35 cellular contexts compared by ENCODE assay signal in genomic region chr1:230044729-230045128, GRCh38.
"Had no signal": no experiment of that assay in that cellular context is flagged by ENCODE, and none has a peak within 500 bp of the region (broad histone marks: within the 10 kb centered on the region; RNA-seq: fewer than 3 reads in every experiment).

No MANE protein-coding gene starts in this region.

- H3K9me3 Mint-ChIP-seq: activated CD4-positive, alpha-beta memory T cell treated with anti-CD3 and anti-CD28 coated beads for 36 hours; activated CD4-positive, alpha-beta T cell treated with anti-CD3 and anti-CD28 coated beads, Interleukin-2, amount 10 ng/mL, durations not matched to agents 24 days and 14 days; activated CD8-positive, alpha-beta T cell treated with anti-CD3 and anti-CD28 coated beads for 36 hours; activated naive CD4-positive, alpha-beta T cell treated with anti-CD3 and anti-CD28 coated beads, Interleukin-2, amount 10 ng/mL, durations not matched to agents 7 days and 5 days; activated naive CD4-positive, alpha-beta T cell treated with anti-CD3 and anti-CD28 coated beads, Interleukin-2, amount 50 U/mL, for 24 hours; activated naive CD8-positive, alpha-beta T cell treated with anti-CD3 and anti-CD28 coated beads, Interleukin-2, amount 10 ng/mL, durations not matched to agents 7 days and 5 days; activated naive CD8-positive, alpha-beta T cell treated with anti-CD3 and anti-CD28 coated beads, Interleukin-2, amount 50 U/mL, for 24 hours; activated T-cell treated with anti-CD3 and anti-CD28 coated beads, Interleukin-2, amount 50 U/mL, for 24 hours; activated T-helper 2 cell treated with anti-CD3 and anti-CD28 coated beads, Interferon-gamma antibody, Interleukin-2, Interleukin-4, amounts not matched to agents 10 μg/mL and 5 μg/mL and 100 μg/mL, durations not matched to agents 14 hours and 24 hours and 36 hours; central memory CD8-positive, alpha-beta T cell; T-helper 1 cell treated with Interleukin-12 subunit alpha and Interleukin-12 subunit beta and Interleukin-4 antibody, amounts not matched to agents 30 μg/mL and 1 μg/mL, for 36 hours; T-helper 2 cell treated with Interferon-gamma antibody and Interleukin-4, amounts not matched to agents 5 μg/mL and 100 μg/mL, for 36 hours had no signal

- H3K4me3 Mint-ChIP-seq: activated B cell treated with CpG ODN at 0.5 μM for 24 hours; activated CD4-positive, alpha-beta memory T cell treated with anti-CD3 and anti-CD28 coated beads for 36 hours; activated CD4-positive, alpha-beta T cell treated with anti-CD3 and anti-CD28 coated beads, Interleukin-2, amount 10 ng/mL, durations not matched to agents 24 days and 14 days; activated CD8-positive, alpha-beta memory T cell treated with anti-CD3 and anti-CD28 coated beads, Interleukin-2, amount 10 ng/mL, durations not matched to agents 7 days and 5 days; activated CD8-positive, alpha-beta T cell treated with anti-CD3 and anti-CD28 coated beads for 36 hours; activated naive CD4-positive, alpha-beta T cell treated with anti-CD3 and anti-CD28 coated beads, Interleukin-2, amount 10 ng/mL, durations not matched to agents 7 days and 5 days; activated naive CD4-positive, alpha-beta T cell treated with anti-CD3 and anti-CD28 coated beads, Interleukin-2, amount 50 U/mL, for 24 hours; activated naive CD8-positive, alpha-beta T cell; activated naive CD8-positive, alpha-beta T cell treated with anti-CD3 and anti-CD28 coated beads, Interleukin-2, amount 10 ng/mL, durations not matched to agents 7 days and 5 days; activated naive CD8-positive, alpha-beta T cell treated with anti-CD3 and anti-CD28 coated beads, Interleukin-2, amount 50 U/mL, for 24 hours; activated T-cell treated with anti-CD3 and anti-CD28 coated beads, Interleukin-2, amount 50 U/mL, for 24 hours; brain; central memory CD8-positive, alpha-beta T cell; T-helper 1 cell treated with Interleukin-12 subunit alpha and Interleukin-12 subunit beta and Interleukin-4 antibody, amounts not matched to agents 30 μg/mL and 1 μg/mL, for 36 hours; T-helper 2 cell treated with Interferon-gamma antibody and Interleukin-4, amounts not matched to agents 5 μg/mL and 100 μg/mL, for 36 hours had no signal

- H3K27ac ChIP-seq: ascending aorta, cardiac muscle cell, VCaP had no signal

- H3K27me3 ChIP-seq: ascending aorta, cardiac muscle cell had no signal

- H3K36me3 ChIP-seq: ascending aorta, cardiac muscle cell had no signal

- H3K9me3 ChIP-seq: ascending aorta had no signal

- H3K36me3 Mint-ChIP-seq: activated CD4-positive, alpha-beta memory T cell treated with anti-CD3 and anti-CD28 coated beads for 36 hours; activated naive CD4-positive, alpha-beta T cell treated with anti-CD3 and anti-CD28 coated beads, Interleukin-2, amount 10 ng/mL, durations not matched to agents 7 days and 5 days; activated naive CD8-positive, alpha-beta T cell; activated naive CD8-positive, alpha-beta T cell treated with anti-CD3 and anti-CD28 coated beads, Interleukin-2, amount 10 ng/mL, durations not matched to agents 7 days and 5 days; brain had no signal

- H3K4me3 ChIP-seq: ascending aorta, cardiac muscle cell had no signal

- DNase-seq: activated B cell treated with CpG ODN at 0.5 μM for 24 hours; activated CD4-positive, alpha-beta memory T cell treated with anti-CD3 and anti-CD28 coated beads for 36 hours; activated CD4-positive, alpha-beta T cell treated with anti-CD3 and anti-CD28 coated beads for 4 hours; activated CD4-positive, alpha-beta T cell treated with anti-CD3 and anti-CD28 coated beads, Interleukin-2, amount 10 ng/mL, durations not matched to agents 24 days and 14 days; activated CD4-positive, alpha-beta T cell treated with anti-CD3 and anti-CD28 coated beads, Interleukin-2, amount 50 U/mL, for 1 hour; activated CD4-positive, alpha-beta T cell treated with anti-CD3 and anti-CD28 coated beads, Interleukin-2, amount 50 U/mL, for 4 hours; activated CD4-positive, CD25-positive, alpha-beta regulatory T cell treated with anti-CD3 and anti-CD28 coated beads, Interleukin-2, amount 50 U/mL, for 72 hours; activated CD8-positive, alpha-beta memory T cell treated with anti-CD3 and anti-CD28 coated beads, Interleukin-2, amount 10 ng/mL, durations not matched to agents 7 days and 5 days; activated CD8-positive, alpha-beta memory T cell treated with anti-CD3 and anti-CD28 coated beads, Interleukin-2, amount 50 U/mL, for 48 hours; activated CD8-positive, alpha-beta T cell treated with anti-CD3 and anti-CD28 coated beads for 36 hours; activated effector memory CD4-positive, alpha-beta T cell treated with Interleukin-2 at 50 U/mL for 16 hours; activated gamma-delta T cell; activated naive CD4-positive, alpha-beta T cell treated with anti-CD3 and anti-CD28 coated beads, Interleukin-2, amount 10 ng/mL, durations not matched to agents 7 days and 5 days; activated naive CD4-positive, alpha-beta T cell treated with Interleukin-2 at 50 U/mL for 16 hours; activated naive CD8-positive, alpha-beta T cell treated with anti-CD3 and anti-CD28 coated beads, Interleukin-2, amount 10 ng/mL, durations not matched to agents 7 days and 5 days; activated naive CD8-positive, alpha-beta T cell treated with anti-CD3 and anti-CD28 coated beads, Interleukin-2, amount 50 U/mL, for 24 hours; activated T-cell treated with anti-CD3 and anti-CD28 coated beads, Interleukin-2, amount 50 U/mL, for 24 hours; activated T-cell treated with anti-CD3 and anti-CD28 coated beads, Interleukin-2, amount 50 U/mL, for 48 hours; amygdala; anterior cingulate cortex; caudate nucleus; cerebellar nuclear complex; T-helper 1 cell; T-helper 2 cell; T-helper 9 cell had no signal

- H3K27ac Mint-ChIP-seq: activated B cell treated with CpG ODN at 0.5 μM for 24 hours; activated CD4-positive, alpha-beta memory T cell treated with anti-CD3 and anti-CD28 coated beads for 36 hours; activated CD4-positive, alpha-beta T cell treated with anti-CD3 and anti-CD28 coated beads, Interleukin-2, amount 10 ng/mL, durations not matched to agents 24 days and 14 days; activated CD8-positive, alpha-beta memory T cell treated with anti-CD3 and anti-CD28 coated beads, Interleukin-2, amount 10 ng/mL, durations not matched to agents 7 days and 5 days; activated CD8-positive, alpha-beta T cell treated with anti-CD3 and anti-CD28 coated beads for 36 hours; activated naive CD4-positive, alpha-beta T cell treated with anti-CD3 and anti-CD28 coated beads, Interleukin-2, amount 10 ng/mL, durations not matched to agents 7 days and 5 days; activated naive CD4-positive, alpha-beta T cell treated with anti-CD3 and anti-CD28 coated beads, Interleukin-2, amount 50 U/mL, for 24 hours; activated naive CD8-positive, alpha-beta T cell; activated naive CD8-positive, alpha-beta T cell treated with anti-CD3 and anti-CD28 coated beads, Interleukin-2, amount 10 ng/mL, durations not matched to agents 7 days and 5 days; activated naive CD8-positive, alpha-beta T cell treated with anti-CD3 and anti-CD28 coated beads, Interleukin-2, amount 50 U/mL, for 24 hours; activated T-cell treated with anti-CD3 and anti-CD28 coated beads, Interleukin-2, amount 50 U/mL, for 24 hours; activated T-helper 2 cell treated with anti-CD3 and anti-CD28 coated beads, Interferon-gamma antibody, Interleukin-2, Interleukin-4, amounts not matched to agents 10 μg/mL and 5 μg/mL and 100 μg/mL, durations not matched to agents 14 hours and 24 hours and 36 hours; brain; T-helper 1 cell treated with Interleukin-12 subunit alpha and Interleukin-12 subunit beta and Interleukin-4 antibody, amounts not matched to agents 30 μg/mL and 1 μg/mL, for 36 hours; T-helper 2 cell treated with Interferon-gamma antibody and Interleukin-4, amounts not matched to agents 5 μg/mL and 100 μg/mL, for 36 hours had no signal

- H3K4me1 ChIP-seq: ascending aorta had no signal

- H3K4me1 Mint-ChIP-seq: activated B cell treated with CpG ODN at 0.5 μM for 24 hours; activated CD4-positive, alpha-beta T cell treated with anti-CD3 and anti-CD28 coated beads, Interleukin-2, amount 10 ng/mL, durations not matched to agents 24 days and 14 days; activated CD8-positive, alpha-beta memory T cell treated with anti-CD3 and anti-CD28 coated beads, Interleukin-2, amount 10 ng/mL, durations not matched to agents 7 days and 5 days; activated naive CD4-positive, alpha-beta T cell treated with anti-CD3 and anti-CD28 coated beads, Interleukin-2, amount 10 ng/mL, durations not matched to agents 7 days and 5 days; activated naive CD4-positive, alpha-beta T cell treated with anti-CD3 and anti-CD28 coated beads, Interleukin-2, amount 50 U/mL, for 24 hours; activated naive CD8-positive, alpha-beta T cell treated with anti-CD3 and anti-CD28 coated beads, Interleukin-2, amount 10 ng/mL, durations not matched to agents 7 days and 5 days; activated naive CD8-positive, alpha-beta T cell treated with anti-CD3 and anti-CD28 coated beads, Interleukin-2, amount 50 U/mL, for 24 hours; brain; central memory CD8-positive, alpha-beta T cell had no signal

- ATAC-seq: activated CD8-positive, alpha-beta memory T cell treated with anti-CD3 and anti-CD28 coated beads, Interleukin-2, amount 10 ng/mL, durations not matched to agents 7 days and 5 days; activated CD8-positive, alpha-beta T cell treated with anti-CD3 and anti-CD28 coated beads for 36 hours; activated naive CD8-positive, alpha-beta T cell treated with anti-CD3 and anti-CD28 coated beads, Interleukin-2, amount 50 U/mL, for 24 hours had no signal
